11 cellular contexts compared by ENCODE assay signal in the genomic region with DNA sequence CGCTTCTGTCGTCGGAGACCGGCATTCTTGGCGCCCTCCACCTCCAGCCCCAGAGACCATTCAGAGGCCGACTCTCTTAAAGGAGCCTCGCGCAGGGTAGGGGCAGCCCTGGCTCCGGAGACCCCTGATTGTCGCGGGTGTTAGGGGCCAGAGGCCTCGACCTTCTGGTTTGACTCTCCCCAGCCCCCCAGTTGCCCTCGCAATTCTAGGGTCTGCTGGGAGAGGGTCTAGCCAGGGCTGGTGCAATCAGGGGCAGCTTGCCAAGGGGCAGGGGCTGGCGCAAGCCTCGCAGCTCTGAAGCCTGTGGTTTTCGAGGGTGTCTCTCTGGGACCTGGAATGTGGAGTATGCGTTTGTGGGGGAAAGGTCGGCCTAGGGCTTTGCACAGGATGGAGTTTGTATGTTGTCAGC. TPM values are rescaled to one million over a fixed set of nuclear protein-coding genes. Genes with fewer than 3 reads are reported as not detected.
DNase-seq lines count a peak whose midpoint lies in the region; ATAC-seq and TF ChIP-seq lines count a peak whose summit lies in the region.
"Had no signal": no experiment of that assay in that cellular context is flagged by ENCODE, and none has a peak within 500 bp of the region (broad histone marks: within the 10 kb centered on the region; RNA-seq: fewer than 3 reads in every experiment).

No MANE protein-coding gene starts in this region.

- H3K27me3 ChIP-seq in H7 (ENCODE audit: control insufficient read depth, insufficient read depth, low read length): peaks cover 33% of the 10 kb centered on the region
- peaks cover 33 to 63% of the 10 kb centered on the region in 2 donors for H3K27me3 ChIP-seq in left lung
- peaks cover 64% of the 10 kb centered on the region for H3K27me3 ChIP-seq in smooth muscle cell (ENCODE audit: low read depth)

- peak overlapping the region; percentile 75 for H3K4me3 Mint-ChIP-seq in WTC11

- peaks cover 0 to 20% of the 10 kb centered on the region in 2 donors for H3K9me3 ChIP-seq in left lung
- peaks cover 9% of the 10 kb centered on the region for H3K9me3 ChIP-seq in smooth muscle cell (replicated peaks; ENCODE audit: low read depth)

- H3K36me3 Mint-ChIP-seq in WTC11: peaks cover 15% of the 10 kb centered on the region

- peak overlapping the region in 1 of 2 donors; percentile 19 for H3K27ac ChIP-seq in left lung
- no peak overlapping the region for H3K27ac ChIP-seq in smooth muscle cell (ENCODE audit: low read depth)
- H3K27ac ChIP-seq: RWPE1 had no signal

- WGBS in smooth muscle cell (ENCODE audit: low lambda C conversion rate): 27% methylated on average over 16 of the region's 18 CpGs

- H4K20me1 ChIP-seq in smooth muscle cell (ENCODE audit: low read depth): no peaks in the 10 kb centered on the region

- peaks cover 18% of the 10 kb centered on the region for H3K9me3 Mint-ChIP-seq in WTC11

- no peaks in the 10 kb centered on the region for H3K79me2 ChIP-seq in smooth muscle cell (ENCODE audit: low read depth)

- H3K4me3 ChIP-seq in H7 (ENCODE audit: insufficient read depth, low read depth, low read length): peak overlapping the region; percentile 37
- peak overlapping the region in 1 of 2 donors; percentile 40 for H3K4me3 ChIP-seq in left lung
- H3K4me3 ChIP-seq in smooth muscle cell: peak overlapping the region; percentile 36
- H3K4me3 ChIP-seq: mucosa of descending colon had no signal

- H3K4me2 ChIP-seq in smooth muscle cell: peak overlapping the region; percentile 74

- H3K36me3 ChIP-seq in H7 (replicated peaks; ENCODE audit: control insufficient read depth, insufficient read depth, low read length) (no peaks in the 10 kb centered on the region), left lung (no peaks in the 10 kb centered on the region), smooth muscle cell (ENCODE audit: low read depth) (no peaks in the 10 kb centered on the region)

- CTCF ChIA-PET in WTC11 (lab: Charles Lee): interaction anchor here (0.6 to 3.1 kb wide), 16 partner anchors 9 to 550 kb away, joined by 3 to 27 read pairs (median 4); a partner anchor contains a TSS
- CTCF ChIA-PET in HEK293T (lab: Yijun Ruan, JAX): no interaction called here

- TF ChIP-seq CTCF in WTC11 (IDR thresholded peaks at IDR 0.05) (no peak), left lung (IDR thresholded peaks at IDR 0.05) (no peak), smooth muscle cell (IDR thresholded peaks at IDR 0.05; ENCODE audit: borderline replicate concordance, insufficient read depth, poor library complexity, severe bottlenecking) (no peak)

- no peak overlapping the region for H3K27ac Mint-ChIP-seq in WTC11

- peaks cover 13% of the 10 kb centered on the region for H3K4me1 Mint-ChIP-seq in WTC11

- intact Hi-C loops in left lung (cut with DNase I): no loop called here

- DNase-seq in H7 (peak; percentile 77), WTC11 (ENCODE audit: low spot score) (no peak), left lung (peak in 1 of 2 donors; percentile 76), smooth muscle cell (lab: John Stamatoyannopoulos, UW; ENCODE audit: unreplicated experiment) (no peak), HEK293T (ENCODE audit: extremely low spot score) (no peak)
- no peak for DNase-seq in activated CD4-positive, CD25-positive, alpha-beta regulatory T cell (lab: John Stamatoyannopoulos, UW)
- DNase-seq: DMS 273 treated with DMSO at 0.1 percent for 48 hours, NCI-H510A had no signal

- POLR2A ChIA-PET in WTC11 (lab: Charles Lee) (interaction anchor here (0.6 to 1.0 kb wide), 5 partner anchors 9 to 570 kb away, joined by 3 read pairs; a partner anchor contains a TSS), HEK293T (lab: Yijun Ruan, JAX) (no interaction called here)

- no peak overlapping the region for H2AFZ ChIP-seq in smooth muscle cell (ENCODE audit: low read depth)

- no peak overlapping the region for H3K9ac ChIP-seq in smooth muscle cell (ENCODE audit: low read depth)

- no peaks in the 10 kb centered on the region for H3F3A ChIP-seq in smooth muscle cell (ENCODE audit: low read depth)

- peaks cover 61% of the 10 kb centered on the region for H3K27me3 Mint-ChIP-seq in WTC11 (ENCODE audit: low read depth)

- peaks cover 0 to 32% of the 10 kb centered on the region in 2 donors for H3K4me1 ChIP-seq in left lung
- H3K4me1 ChIP-seq in smooth muscle cell (ENCODE audit: low read depth): no peaks in the 10 kb centered on the region

- ATAC-seq in WTC11: peak; percentile 36
- peak; percentile 78 for ATAC-seq in left lung
- no peak for ATAC-seq in GM19395 (IDR thresholded peaks at IDR 0.05; ENCODE audit: unreplicated experiment)

TF ChIP-seq in WTC11, 78 proteins besides CTCF, POLR2A, EP300 and RAD21 (continues in another document):
- TF ChIP-seq, protein P1, sequence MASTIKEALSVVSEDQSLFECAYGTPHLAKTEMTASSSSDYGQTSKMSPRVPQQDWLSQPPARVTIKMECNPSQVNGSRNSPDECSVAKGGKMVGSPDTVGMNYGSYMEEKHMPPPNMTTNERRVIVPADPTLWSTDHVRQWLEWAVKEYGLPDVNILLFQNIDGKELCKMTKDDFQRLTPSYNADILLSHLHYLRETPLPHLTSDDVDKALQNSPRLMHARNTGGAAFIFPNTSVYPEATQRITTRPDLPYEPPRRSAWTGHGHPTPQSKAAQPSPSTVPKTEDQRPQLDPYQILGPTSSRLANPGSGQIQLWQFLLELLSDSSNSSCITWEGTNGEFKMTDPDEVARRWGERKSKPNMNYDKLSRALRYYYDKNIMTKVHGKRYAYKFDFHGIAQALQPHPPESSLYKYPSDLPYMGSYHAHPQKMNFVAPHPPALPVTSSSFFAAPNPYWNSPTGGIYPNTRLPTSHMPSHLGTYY (CRISPR knock-in tag; IDR thresholded peaks at IDR 0.05): 0 out of 2 replicates have a peak, but pooled peaks have one; percentile 35
- TF ChIP-seq TEAD1 (CRISPR knock-in tag; IDR thresholded peaks at IDR 0.05) (no peak), TEAD4 (CRISPR knock-in tag; IDR thresholded peaks at IDR 0.05) (peak; percentile 55; the same call in 1 of the 2 replicates)
- TF ChIP-seq, protein P2, sequence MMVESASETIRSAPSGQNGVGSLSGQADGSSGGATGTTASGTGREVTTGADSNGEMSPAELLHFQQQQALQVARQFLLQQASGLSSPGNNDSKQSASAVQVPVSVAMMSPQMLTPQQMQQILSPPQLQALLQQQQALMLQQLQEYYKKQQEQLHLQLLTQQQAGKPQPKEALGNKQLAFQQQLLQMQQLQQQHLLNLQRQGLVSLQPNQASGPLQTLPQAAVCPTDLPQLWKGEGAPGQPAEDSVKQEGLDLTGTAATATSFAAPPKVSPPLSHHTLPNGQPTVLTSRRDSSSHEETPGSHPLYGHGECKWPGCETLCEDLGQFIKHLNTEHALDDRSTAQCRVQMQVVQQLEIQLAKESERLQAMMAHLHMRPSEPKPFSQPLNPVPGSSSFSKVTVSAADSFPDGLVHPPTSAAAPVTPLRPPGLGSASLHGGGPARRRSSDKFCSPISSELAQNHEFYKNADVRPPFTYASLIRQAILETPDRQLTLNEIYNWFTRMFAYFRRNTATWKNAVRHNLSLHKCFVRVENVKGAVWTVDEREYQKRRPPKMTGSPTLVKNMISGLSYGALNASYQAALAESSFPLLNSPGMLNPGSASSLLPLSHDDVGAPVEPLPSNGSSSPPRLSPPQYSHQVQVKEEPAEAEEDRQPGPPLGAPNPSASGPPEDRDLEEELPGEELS (CRISPR knock-in tag; IDR thresholded peaks at IDR 0.05): no peak

TF ChIP-seq in HEK293T, 16 proteins besides CTCF, POLR2A, EP300 and RAD21:
- TF ChIP-seq ZNF384 (IDR thresholded peaks at IDR 0.05) (no peak), NFRKB (IDR thresholded peaks at IDR 0.05) (no peak), CTBP1 (IDR thresholded peaks at IDR 0.05; ENCODE audit: borderline replicate concordance) (no peak), HDGF (IDR thresholded peaks at IDR 0.05; ENCODE audit: borderline replicate concordance) (no peak), FOXA1 (IDR thresholded peaks at IDR 0.05) (no peak), FOXK2 (IDR thresholded peaks at IDR 0.05) (no peak), L3MBTL2 (conservative IDR thresholded peaks at IDR 0.05) (no peak), SP1 (IDR thresholded peaks at IDR 0.05) (no peak), ELF4 (IDR thresholded peaks at IDR 0.05) (no peak), LEF1 (IDR thresholded peaks at IDR 0.05; ENCODE audit: borderline replicate concordance) (no peak), SUZ12 (IDR thresholded peaks at IDR 0.05) (no peak), ARNT (IDR thresholded peaks at IDR 0.05) (no peak), BHLHE40 (IDR thresholded peaks at IDR 0.05; ENCODE audit: borderline replicate concordance) (no peak)
- TF ChIP-seq, protein P3, sequence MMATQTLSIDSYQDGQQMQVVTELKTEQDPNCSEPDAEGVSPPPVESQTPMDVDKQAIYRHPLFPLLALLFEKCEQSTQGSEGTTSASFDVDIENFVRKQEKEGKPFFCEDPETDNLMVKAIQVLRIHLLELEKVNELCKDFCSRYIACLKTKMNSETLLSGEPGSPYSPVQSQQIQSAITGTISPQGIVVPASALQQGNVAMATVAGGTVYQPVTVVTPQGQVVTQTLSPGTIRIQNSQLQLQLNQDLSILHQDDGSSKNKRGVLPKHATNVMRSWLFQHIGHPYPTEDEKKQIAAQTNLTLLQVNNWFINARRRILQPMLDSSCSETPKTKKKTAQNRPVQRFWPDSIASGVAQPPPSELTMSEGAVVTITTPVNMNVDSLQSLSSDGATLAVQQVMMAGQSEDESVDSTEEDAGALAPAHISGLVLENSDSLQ (IDR thresholded peaks at IDR 0.05): no peak

RNA-seq across cellular contexts. Expression of a gene that starts 1.6 kb away (rescaled TPM):
- total RNA-seq in H7 (2014; rRNA removed; shearing (Covaris generic)): 2.4 and 3.0 TPM in 2 replicates
- total RNA-seq in WTC11 (2021) (4.2 to 4.9 TPM (median 4.4 TPM) in 3 replicates), left lung (under 1 TPM in 1 of 2 donors, not detected in 1; 0.50 TPM), smooth muscle cell (not detected in 2 replicates)
- polyA plus RNA-seq in smooth muscle cell: 0.51 and 0.73 TPM in 2 replicates
- total RNA-seq: mucosa of descending colon had no signal

RNA-seq across cellular contexts. Expression of a gene that starts 33.1 kb away (rescaled TPM):
- total RNA-seq in H7 (2014; rRNA removed; shearing (Covaris generic)): 54.8 and 57.7 TPM in 2 replicates
- 37.7 to 47.0 TPM (median 39.5 TPM) in 3 replicates for total RNA-seq in WTC11 (2021)
- 10 to 100 TPM; 18.1 to 33.5 TPM for total RNA-seq in left lung
- 13.5 and 17.3 TPM in 2 replicates for total RNA-seq in smooth muscle cell
- polyA plus RNA-seq in smooth muscle cell: 21.4 and 30.5 TPM in 2 replicates
